ENCODE assay signal across 9 cellular contexts in the genomic region with DNA sequence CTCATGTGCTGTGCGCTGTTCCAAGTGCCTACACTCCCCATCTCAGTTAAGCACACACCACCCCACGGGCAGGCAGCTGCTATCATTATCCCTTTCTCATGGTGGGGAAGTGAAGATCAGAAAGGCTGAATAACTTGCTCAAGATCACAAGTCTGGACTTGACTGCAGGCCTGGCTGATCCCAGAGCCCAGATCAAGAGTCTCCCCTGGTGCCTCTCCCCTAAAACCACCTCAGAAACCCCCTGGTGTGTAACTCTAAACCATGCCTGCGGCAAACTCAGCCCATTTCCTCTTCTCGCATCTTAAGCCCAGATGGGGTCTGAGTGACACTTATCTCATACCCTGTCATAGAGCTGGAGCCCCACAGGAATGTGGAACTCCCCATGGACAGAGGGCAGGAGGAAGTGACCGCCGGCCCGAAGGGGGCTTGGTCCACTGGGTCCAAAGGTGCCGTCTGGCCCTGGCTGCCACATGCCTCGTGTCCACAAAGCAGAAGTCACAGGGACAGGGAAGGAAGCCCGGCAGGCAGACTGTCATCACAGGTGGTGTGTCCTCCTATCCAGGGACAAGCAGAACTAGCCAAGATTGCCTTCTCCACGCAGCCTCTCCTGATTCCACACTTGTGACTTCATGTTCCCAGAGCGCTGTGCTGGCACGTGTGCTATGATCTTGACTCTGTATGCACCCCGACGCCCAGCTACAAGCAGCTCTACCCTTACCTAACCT.
DNase-seq lines count a peak whose midpoint lies in the region; ATAC-seq and TF ChIP-seq lines count a peak whose summit lies in the region.
"Had no signal": no experiment of that assay in that cellular context is flagged by ENCODE, and none has a peak within 500 bp of the region (broad histone marks: within the 10 kb centered on the region; RNA-seq: fewer than 3 reads in every experiment).

No MANE protein-coding gene starts in this region.

- H4K20me1 ChIP-seq in OCI-LY3 (ENCODE audit: insufficient read depth, low read length): no peaks in the 10 kb centered on the region
- no peaks in the 10 kb centered on the region for H4K20me1 ChIP-seq in osteoblast (ENCODE audit: insufficient read depth, low read length)

- H3K79me2 ChIP-seq in OCI-LY3 (ENCODE audit: low read length) (no peaks in the 10 kb centered on the region), osteoblast (ENCODE audit: insufficient read depth, low read length) (no peaks in the 10 kb centered on the region)

- H3K36me3 ChIP-seq in OCI-LY3 (replicated peaks; ENCODE audit: low read depth, low read length) (no peaks in the 10 kb centered on the region), vagina (no peaks in the 10 kb centered on the region), osteoblast (ENCODE audit: insufficient read depth, low read length) (no peaks in the 10 kb centered on the region)

- H3K4me3 ChIP-seq in OCI-LY3 (ENCODE audit: low read length) (peak overlapping the region; percentile 51), vagina (no peak overlapping the region), osteoblast (ENCODE audit: insufficient read depth, low read length) (no peak overlapping the region)
- H3K4me3 ChIP-seq: GM23248 had no signal

- TF ChIP-seq CTCF in OCI-LY3 (IDR thresholded peaks at IDR 0.05; ENCODE audit: low read depth, low read length): no peak
- TF ChIP-seq CTCF in vagina (IDR thresholded peaks at IDR 0.05): no peak
- TF ChIP-seq CTCF in osteoblast (IDR thresholded peaks at IDR 0.05; ENCODE audit: extremely low read depth, low read depth, low read length): no peak

- peak overlapping the region; percentile 60 for H3K4me2 ChIP-seq in OCI-LY3 (ENCODE audit: low read length)
- H3K4me2 ChIP-seq in osteoblast (ENCODE audit: insufficient read depth, low read length): no peak overlapping the region

- H3K27ac ChIP-seq in OCI-LY3 (ENCODE audit: low read length) (peak overlapping the region; percentile 83), vagina (no peak overlapping the region), osteoblast (ENCODE audit: low read depth, low read length) (no peak overlapping the region)
- H3K27ac ChIP-seq: GM23248 had no signal

- peak overlapping the region; percentile 58; the same call in 1 of the 2 replicates for H2AFZ ChIP-seq in OCI-LY3 (ENCODE audit: low read depth, low read length)
- H2AFZ ChIP-seq in osteoblast (ENCODE audit: low read length): no peak overlapping the region
- H2AFZ ChIP-seq: GM23248 had no signal

- H3K9me3 Mint-ChIP-seq in natural killer cell treated with Interleukin-12 subunit alpha and Interleukin-12 subunit beta and Interleukin-15 and Interleukin-18, amount 100 ng/mL, for 72 hours: no peaks in the 10 kb centered on the region

- intact Hi-C loops in vagina (cut with DNase I): no loop called here

- TF ChIP-seq POLR2A in vagina (IDR thresholded peaks at IDR 0.05): no peak

- peak overlapping the region in 1 of 2 donors; percentile 80 for H3K27ac Mint-ChIP-seq in natural killer cell treated with Interleukin-12 subunit alpha and Interleukin-12 subunit beta and Interleukin-15 and Interleukin-18, amount 100 ng/mL, for 72 hours

- H3K4me1 Mint-ChIP-seq in natural killer cell treated with Interleukin-12 subunit alpha and Interleukin-12 subunit beta and Interleukin-15 and Interleukin-18, amount 100 ng/mL, for 72 hours (ENCODE audit: low read depth in 2 of 2): peaks cover 11 to 25% of the 10 kb centered on the region in 2 donors

- H3K4me1 ChIP-seq in OCI-LY3 (ENCODE audit: low read length) (peaks cover 51% of the 10 kb centered on the region), vagina (no peaks in the 10 kb centered on the region), osteoblast (ENCODE audit: insufficient read depth, low read length) (no peaks in the 10 kb centered on the region)

- H3K36me3 Mint-ChIP-seq in natural killer cell treated with Interleukin-12 subunit alpha and Interleukin-12 subunit beta and Interleukin-15 and Interleukin-18, amount 100 ng/mL, for 72 hours: no peaks in the 10 kb centered on the region

- H3K9me3 ChIP-seq in OCI-LY3 (ENCODE audit: insufficient read depth, low read length): no peaks in the 10 kb centered on the region
- H3K9me3 ChIP-seq in vagina: no peaks in the 10 kb centered on the region
- no peaks in the 10 kb centered on the region for H3K9me3 ChIP-seq in osteoblast (ENCODE audit: low read depth, low read length)

- H3K9ac ChIP-seq in OCI-LY3 (ENCODE audit: low read length): peak overlapping the region; percentile 49; the same call in 1 of the 2 replicates
- H3K9ac ChIP-seq: GM23248 had no signal

- ATAC-seq in GM18520 (IDR thresholded peaks at IDR 0.05; ENCODE audit: unreplicated experiment) (peak; percentile 71), HG02763 (IDR thresholded peaks at IDR 0.05; ENCODE audit: unreplicated experiment) (peak; percentile 50)
- peak; percentile 86 to 92 for ATAC-seq in natural killer cell treated with Interleukin-12 subunit alpha and Interleukin-12 subunit beta and Interleukin-15 and Interleukin-18, amount 100 ng/mL, for 72 hours

- H3K27me3 ChIP-seq in OCI-LY3 (ENCODE audit: low read depth, low read length) (no peaks in the 10 kb centered on the region), vagina (no peaks in the 10 kb centered on the region), osteoblast (ENCODE audit: insufficient read depth, low read length) (peaks cover 44% of the 10 kb centered on the region)

- peak overlapping the region; percentile 44 for H3K4me3 Mint-ChIP-seq in natural killer cell treated with Interleukin-12 subunit alpha and Interleukin-12 subunit beta and Interleukin-15 and Interleukin-18, amount 100 ng/mL, for 72 hours

- H3K27me3 Mint-ChIP-seq in natural killer cell treated with Interleukin-12 subunit alpha and Interleukin-12 subunit beta and Interleukin-15 and Interleukin-18, amount 100 ng/mL, for 72 hours: peaks cover 19 to 33% of the 10 kb centered on the region in 2 donors

- peak; percentile 78 for DNase-seq in natural killer cell treated with Interleukin-12 subunit alpha and Interleukin-12 subunit beta and Interleukin-15 and Interleukin-18, amount 100 ng/mL, for 72 hours (ENCODE audit: low spot score)
- DNase-seq in vagina (ENCODE audit: extremely low spot score in 2 of 2) (no peak), DMS53 treated with DMSO at 0.1 percent for 48 hours (lab: John Stamatoyannopoulos, UW; ENCODE audit: unreplicated experiment) (no peak), osteoblast (ENCODE audit: insufficient read length, low spot score, missing footprints) (no peak), AG20443 (ENCODE audit: low spot score) (no peak)
- DNase-seq: GM23248 had no signal
